ENCODE assay signal across 14 cellular contexts in the genomic region with DNA sequence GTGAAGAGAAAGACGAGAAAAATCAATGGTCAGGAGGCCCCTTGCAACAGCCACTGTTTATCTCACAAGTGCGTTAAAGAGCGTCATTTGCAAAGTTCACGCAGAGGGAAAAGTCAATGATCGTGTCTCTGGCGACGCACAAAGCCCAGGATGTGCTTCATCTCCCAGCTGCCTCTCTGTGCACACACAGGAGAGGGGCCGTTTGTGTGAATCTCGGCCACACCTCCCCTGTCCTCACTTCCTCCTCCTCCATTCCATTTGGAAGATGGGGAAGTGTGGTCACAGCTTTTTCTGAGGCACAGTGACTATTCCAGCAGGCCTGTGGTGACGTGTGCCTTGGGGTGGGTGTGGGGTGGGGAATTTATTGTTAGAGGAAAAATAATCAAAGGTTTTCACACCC.
DNase-seq lines count a peak whose midpoint lies in the region; FAIRE-seq and TF ChIP-seq lines count a peak whose summit lies in the region.
"Had no signal": no experiment of that assay in that cellular context is flagged by ENCODE, and none has a peak within 500 bp of the region (broad histone marks: within the 10 kb centered on the region; RNA-seq: fewer than 3 reads in every experiment).

No MANE protein-coding gene starts in this region.

- no peak overlapping the region for H2BK12ac ChIP-seq in neuronal stem cell (ENCODE audit: low read length)

- intact Hi-C loops in kidney (cut with DNase I): no loop called here

- H2BK120ac ChIP-seq in neuronal stem cell (ENCODE audit: low read depth, low read length): no peak overlapping the region

- H3K23ac ChIP-seq in neuronal stem cell (ENCODE audit: low read depth, low read length, poor library complexity): no peak overlapping the region

- WGBS in neuronal stem cell (ENCODE audit: extremely low coverage in 2 of 2, insufficient read length in 2 of 2, insufficient replicate concordance in 1 of 2), 2 donors: no CpG with 5 or more reads among the region's 10 CpGs

- H3K9me3 ChIP-seq in neuronal stem cell (replicated peaks in 1 of 2; ENCODE audit: control insufficient read depth in 2 of 2, insufficient read depth in 1 of 2, low read depth in 1 of 2, low read length in 2 of 2) (peaks cover 3% of the 10 kb centered on the region in 2 donors), kidney (ENCODE audit: control insufficient read depth in 1 of 2, low read length in 2 of 2) (no peaks in the 10 kb centered on the region)
- H3K9me3 ChIP-seq: neutrophil, sigmoid colon had no signal

- H4K8ac ChIP-seq in neuronal stem cell (ENCODE audit: low read depth, low read length): no peak overlapping the region

- no peak for TF ChIP-seq CTCF in brain microvascular endothelial cell (IDR thresholded peaks at IDR 0.05; ENCODE audit: low read depth, low read length, missing control alignments)
- no peak for TF ChIP-seq CTCF in kidney (IDR thresholded peaks at IDR 0.05; ENCODE audit: borderline replicate concordance, extremely low read depth, insufficient read depth)

- FAIRE-seq in kidney (lab: Jason Lieb, UNC): no peak

- no peak overlapping the region for H2AK5ac ChIP-seq in neuronal stem cell (ENCODE audit: low read depth, low read length)

- H2BK5ac ChIP-seq in neuronal stem cell (ENCODE audit: low read length): no peak overlapping the region

- peaks cover 0 to 18% of the 10 kb centered on the region in 2 donors for H3K4me1 ChIP-seq in neuronal stem cell (ENCODE audit: control insufficient read depth in 2 of 2, insufficient read depth in 1 of 2, low read depth in 1 of 2, low read length in 2 of 2)
- H3K4me1 ChIP-seq in kidney (ENCODE audit: control insufficient read depth in 1 of 2, insufficient read depth in 1 of 2, low read depth in 1 of 2, low read length in 2 of 2): no peaks in the 10 kb centered on the region
- H3K4me1 ChIP-seq: sigmoid colon had no signal

- H3K14ac ChIP-seq in neuronal stem cell (ENCODE audit: low read length): no peak overlapping the region

- no peak overlapping the region for H2BK15ac ChIP-seq in neuronal stem cell (ENCODE audit: low read length)

- peak overlapping the region; percentile 67 for H3K18ac ChIP-seq in neuronal stem cell (ENCODE audit: low read length)

- H3K79me1 ChIP-seq in neuronal stem cell (ENCODE audit: low read depth, low read length): no peaks in the 10 kb centered on the region

- H3K4me3 ChIP-seq in brain microvascular endothelial cell (ENCODE audit: low read depth, low read length) (no peak overlapping the region), neuronal stem cell (ENCODE audit: low read length in 2 of 2) (no peak overlapping the region), kidney (ENCODE audit: low read length in 2 of 2) (no peak overlapping the region)
- H3K4me3 ChIP-seq: sigmoid colon had no signal

- DNase-seq in ELR (ENCODE audit: low read depth) (peak; percentile 24), NCI-H2029 treated with DMSO at 0.1 percent for 48 hours (lab: John Stamatoyannopoulos, UW) (peak; percentile 21), brain microvascular endothelial cell (peak; percentile 49), neuronal stem cell (ENCODE audit: low spot score) (no peak), T-helper 9 cell (no peak), RKO (ENCODE audit: low spot score) (no peak), kidney (no peak)
- DNase-seq: activated CD4-positive, alpha-beta T cell treated with anti-CD3 and anti-CD28 coated beads for 1 hour; activated T-cell treated with anti-CD3 and anti-CD28 coated beads, Interleukin-2, amount 50 U/mL, for 24 hours; H7; NCI-H2171; sigmoid colon; stimulated activated naive CD4-positive, alpha-beta T cell treated with Interleukin-2 at 50 U/mL for 16 hours had no signal

- no peak overlapping the region for H3K4ac ChIP-seq in neuronal stem cell (ENCODE audit: low read length)

- peak overlapping the region; percentile 52 for H2AFZ ChIP-seq in neuronal stem cell (ENCODE audit: low read length)

- peak overlapping the region; percentile 70 for H3K9ac ChIP-seq in neuronal stem cell (ENCODE audit: low read depth, low read length, poor library complexity)
- no peak overlapping the region for H3K9ac ChIP-seq in kidney (ENCODE audit: low read length in 2 of 2)

- H3K4me2 ChIP-seq in neuronal stem cell (ENCODE audit: insufficient read depth, low read length, poor library complexity, severe bottlenecking): no peak overlapping the region

- in situ Hi-C loops in brain microvascular endothelial cell (cut with HindIII; ENCODE audit: low pct_ligation_motif_present, low sequenced_read_pairs): no loop called here

- no peak overlapping the region for H4K91ac ChIP-seq in neuronal stem cell (ENCODE audit: low read depth, low read length, poor library complexity)

- H3K27me3 ChIP-seq in brain microvascular endothelial cell (replicated peaks): no peaks in the 10 kb centered on the region
- no peaks in the 10 kb centered on the region for H3K27me3 ChIP-seq in neuronal stem cell (ENCODE audit: control insufficient read depth in 3 of 3, insufficient read depth in 3 of 3, low read depth in 1 of 3, low read length in 3 of 3)
- H3K27me3 ChIP-seq: neutrophil, sigmoid colon had no signal

- H3K36me3 ChIP-seq in brain microvascular endothelial cell (replicated peaks): no peaks in the 10 kb centered on the region
- H3K36me3 ChIP-seq in neuronal stem cell (replicated peaks in 1 of 2; ENCODE audit: control insufficient read depth in 2 of 2, insufficient read depth in 2 of 2, low read length in 2 of 2): peaks cover 0 to 4% of the 10 kb centered on the region in 2 donors
- no peaks in the 10 kb centered on the region for H3K36me3 ChIP-seq in kidney (ENCODE audit: control insufficient read depth in 1 of 2, insufficient read depth in 2 of 2, low read length in 2 of 2)
- H3K36me3 ChIP-seq: neutrophil had no signal

- peak overlapping the region; percentile 74 for H3K27ac ChIP-seq in brain microvascular endothelial cell
- no peak overlapping the region for H3K27ac ChIP-seq in neuronal stem cell (replicated peaks; ENCODE audit: low read length)
- no peak overlapping the region for H3K27ac ChIP-seq in kidney (ENCODE audit: low read depth in 2 of 2, low read length in 2 of 2)
- H3K27ac ChIP-seq: neutrophil, sigmoid colon had no signal

Comparison
In these comparisons a context has a peak if more than half of its experiments do, and no peak if none do; other contexts are left out.
1. DNase-seq: peak in ELR (single experiment), NCI-H2029 treated with DMSO at 0.1 percent for 48 hours (single experiment) and brain microvascular endothelial cell (single experiment); none in neuronal stem cell (single experiment), T-helper 9 cell (single experiment), RKO (single experiment) and kidney (single experiment).